Comparison of ENCODE assay signal across 8 cellular contexts in genomic region chr7:75914655-75915415, GRCh38. TPM values are rescaled to one million over a fixed set of nuclear protein-coding genes. Genes with fewer than 3 reads are reported as not detected.
A peak's percentile ranks its signal among the peaks of the same experiment; 100 is the strongest.
DNase-seq lines count a peak whose midpoint lies in the region; ATAC-seq and TF ChIP-seq lines count a peak whose summit lies in the region.

TSS of gene POR (plus strand) at chr7:75915155. CDS start at chr7:75954002, 38,847 bp downstream.

- H3K4me3 ChIP-seq in epithelial cell of proximal tubule (ENCODE audit: low read depth, low read length) (peak within 1 kb of the TSS; percentile 99), mucosa of stomach (ENCODE audit: low read length) (peak within 1 kb of the TSS; percentile 87)

- ATAC-seq in GM21576 (IDR thresholded peaks at IDR 0.05; ENCODE audit: unreplicated experiment), result peak; percentile 83

- TF ChIP-seq CTCF in epithelial cell of proximal tubule (conservative IDR thresholded peaks at IDR 0.05; ENCODE audit: low read depth, low read length), result no peak

- H3K9me3 ChIP-seq in mucosa of stomach (ENCODE audit: control insufficient read depth, low read length), result no peaks in the 10 kb centered on the region

- TF ChIP-seq EP300 in Ishikawa (IDR thresholded peaks at IDR 0.05; ENCODE audit: borderline replicate concordance), result peak; percentile 78

- H3K27me3 ChIP-seq in mucosa of stomach (ENCODE audit: control insufficient read depth, insufficient read depth, low read length), result no peaks in the 10 kb centered on the region

- H3K4me1 ChIP-seq in mucosa of stomach (ENCODE audit: control insufficient read depth, insufficient read depth, low read length), result peaks cover 24% of the 10 kb centered on the region

- peak within 1 kb of the TSS; percentile 94 for H3K9ac ChIP-seq in mucosa of stomach (ENCODE audit: low read length)

- DNase-seq in DMS153 (lab: John Stamatoyannopoulos, UW) (peak; percentile 84), OCI-M2 (lab: John Stamatoyannopoulos, UW; ENCODE audit: unreplicated experiment) (peak; percentile 42), epithelial cell of proximal tubule (ENCODE audit: low read depth) (no peak)
- peak; percentile 99 for DNase-seq in activated T-cell treated with anti-CD3 and anti-CD28 coated beads, Interleukin-2, amount 50 U/mL, for 1 hour
- DNase-seq in stimulated activated CD8-positive, alpha-beta memory T cell treated with anti-CD3 and anti-CD28 coated beads, Interleukin-4, amount 100 ng/mL, for 48 hours, result peak; percentile 97

- no peak; the same call in 1 of the 2 replicates for TF ChIP-seq RAD21 in Ishikawa (IDR thresholded peaks at IDR 0.05; ENCODE audit: low read depth)

- no peaks in the 10 kb centered on the region for H3K36me3 ChIP-seq in mucosa of stomach (ENCODE audit: control insufficient read depth, insufficient read depth, low read length)

TF ChIP-seq in Ishikawa, 13 proteins besides CTCF, POLR2A, EP300 and RAD21:
- TF ChIP-seq REST (IDR thresholded peaks at IDR 0.05; ENCODE audit: low read depth), result no peak
- TF ChIP-seq USF1 (IDR thresholded peaks at IDR 0.05), result no peak; the same call in 1 of the 2 replicates
- TF ChIP-seq CREB1 (IDR thresholded peaks at IDR 0.05; ENCODE audit: low read depth), result no peak
- no peak for TF ChIP-seq CEBPB (IDR thresholded peaks at IDR 0.05)
- no peak for TF ChIP-seq FOXM1 (IDR thresholded peaks at IDR 0.05; ENCODE audit: borderline replicate concordance, low read depth)
- TF ChIP-seq ZBTB7A (IDR thresholded peaks at IDR 0.05; ENCODE audit: low read depth), result no peak
- TF ChIP-seq NFIC (IDR thresholded peaks at IDR 0.05), result peak; percentile 52; the same call in 1 of the 2 replicates
- TF ChIP-seq TEAD4 (IDR thresholded peaks at IDR 0.05), result peak; percentile 77
- TF ChIP-seq TCF12 (IDR thresholded peaks at IDR 0.05; ENCODE audit: low read depth), result peak; percentile 60
- TF ChIP-seq, protein P1, sequence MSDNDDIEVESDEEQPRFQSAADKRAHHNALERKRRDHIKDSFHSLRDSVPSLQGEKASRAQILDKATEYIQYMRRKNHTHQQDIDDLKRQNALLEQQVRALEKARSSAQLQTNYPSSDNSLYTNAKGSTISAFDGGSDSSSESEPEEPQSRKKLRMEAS (IDR thresholded peaks at IDR 0.05), result peak; percentile 45; the same call in 1 of the 2 replicates
- TF ChIP-seq TAF1 (IDR thresholded peaks at IDR 0.05; ENCODE audit: low read depth), result peak; percentile 98
- peak; percentile 60; the same call in 1 of the 2 replicates for TF ChIP-seq EGR1 (IDR thresholded peaks at IDR 0.05)
- peak; percentile 64 for TF ChIP-seq YY1 (IDR thresholded peaks at IDR 0.05; ENCODE audit: low read depth)
TF ChIP-seq in Ishikawa: peak in this region for 7.

RNA-seq across cellular contexts. Expression of gene POR, which starts in this region (rescaled TPM):
- 77.8 and 83.0 TPM in 2 replicates for total RNA-seq in epithelial cell of proximal tubule
